1 cellular context compared by ENCODE assay signal in genomic region chr2:100248971-100249370, GRCh38.
TF ChIP-seq lines count a peak whose summit lies in the region.

No MANE protein-coding gene starts in this region.

TF ChIP-seq in SK-N-SH treated with all-trans-retinoic acid at 6 μM for 48 hours, 23 proteins besides CTCF, POLR2A, EP300 and RAD21:
- no peak for TF ChIP-seq PATZ1 (CRISPR knock-in tag; IDR thresholded peaks at IDR 0.05; ENCODE audit: borderline replicate concordance)
- no peak for TF ChIP-seq ZNF8 (CRISPR knock-in tag; IDR thresholded peaks at IDR 0.05)
- TF ChIP-seq ZFP3 (CRISPR knock-in tag; IDR thresholded peaks at IDR 0.05), result no peak
- no peak for TF ChIP-seq PPARA (CRISPR knock-in tag; IDR thresholded peaks at IDR 0.05; ENCODE audit: borderline replicate concordance)
- no peak for TF ChIP-seq ISL1 (CRISPR knock-in tag; IDR thresholded peaks at IDR 0.05)
- TF ChIP-seq, protein P1, sequence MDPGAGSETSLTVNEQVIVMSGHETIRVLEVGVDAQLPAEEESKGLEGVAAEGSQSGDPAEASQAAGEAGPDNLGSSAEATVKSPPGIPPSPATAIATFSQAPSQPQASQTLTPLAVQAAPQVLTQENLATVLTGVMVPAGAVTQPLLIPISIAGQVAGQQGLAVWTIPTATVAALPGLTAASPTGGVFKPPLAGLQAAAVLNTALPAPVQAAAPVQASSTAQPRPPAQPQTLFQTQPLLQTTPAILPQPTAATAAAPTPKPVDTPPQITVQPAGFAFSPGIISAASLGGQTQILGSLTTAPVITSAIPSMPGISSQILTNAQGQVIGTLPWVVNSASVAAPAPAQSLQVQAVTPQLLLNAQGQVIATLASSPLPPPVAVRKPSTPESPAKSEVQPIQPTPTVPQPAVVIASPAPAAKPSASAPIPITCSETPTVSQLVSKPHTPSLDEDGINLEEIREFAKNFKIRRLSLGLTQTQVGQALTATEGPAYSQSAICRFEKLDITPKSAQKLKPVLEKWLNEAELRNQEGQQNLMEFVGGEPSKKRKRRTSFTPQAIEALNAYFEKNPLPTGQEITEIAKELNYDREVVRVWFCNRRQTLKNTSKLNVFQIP (CRISPR knock-in tag; IDR thresholded peaks at IDR 0.05; ENCODE audit: borderline replicate concordance, low read depth), result no peak
- TF ChIP-seq TCF4 (CRISPR knock-in tag; IDR thresholded peaks at IDR 0.05; ENCODE audit: borderline replicate concordance), result no peak
- no peak for TF ChIP-seq CSDC2 (CRISPR knock-in tag; IDR thresholded peaks at IDR 0.05)
- TF ChIP-seq ZNF565 (CRISPR knock-in tag; conservative IDR thresholded peaks at IDR 0.05; ENCODE audit: low read depth), result no peak
- no peak for TF ChIP-seq ZFP30 (CRISPR knock-in tag; IDR thresholded peaks at IDR 0.05)
- TF ChIP-seq TOX (CRISPR knock-in tag; IDR thresholded peaks at IDR 0.05; ENCODE audit: borderline replicate concordance), result no peak
- TF ChIP-seq RARB (CRISPR knock-in tag; IDR thresholded peaks at IDR 0.05), result no peak
TF ChIP-seq in SK-N-SH treated with all-trans-retinoic acid at 6 μM for 48 hours: peak in this region for 0.
